8 cellular contexts compared by ENCODE assay signal in genomic region chr1:234065794-234066447, GRCh38.
DNase-seq lines count a peak whose midpoint lies in the region; ATAC-seq and TF ChIP-seq lines count a peak whose summit lies in the region.

No MANE protein-coding gene starts in this region.

- H3K9me3 ChIP-seq in HCT116 (ENCODE audit: control insufficient read depth in 1 of 2, insufficient read depth in 1 of 2, low read depth in 1 of 2, low read length in 2 of 2) = peaks cover 0 to 11% of the 10 kb centered on the region in 2 experiments; a peak in 2 of 4 replicates
- H3K9me3 ChIP-seq in right lobe of liver = no peaks in the 10 kb centered on the region

- H3K4me3 Mint-ChIP-seq in chondrocyte (ENCODE audit: unreplicated experiment) = no peak overlapping the region

- H3K4me1 ChIP-seq in HCT116 (ENCODE audit: control insufficient read depth in 1 of 2, insufficient read depth in 2 of 2, low read length in 2 of 2) (no peaks in the 10 kb centered on the region), right lobe of liver (no peaks in the 10 kb centered on the region)

- H3K36me3 ChIP-seq in HCT116 (ENCODE audit: control insufficient read depth in 1 of 2, insufficient read depth in 2 of 2, low read length in 2 of 2) (no peaks in the 10 kb centered on the region), right lobe of liver (no peaks in the 10 kb centered on the region)

- H3K9ac ChIP-seq in HCT116 (ENCODE audit: low read length) = no peak overlapping the region

- H3K4me3 ChIP-seq in HCT116 (replicated peaks in 1 of 2; ENCODE audit: low read depth in 1 of 2, low read length in 2 of 2) = no peak overlapping the region
- H3K4me3 ChIP-seq in right lobe of liver = no peak overlapping the region

- H3K27me3 Mint-ChIP-seq in chondrocyte (ENCODE audit: low read depth) = peaks cover 6% of the 10 kb centered on the region

- H3K36me3 Mint-ChIP-seq in chondrocyte (ENCODE audit: low read depth) = no peaks in the 10 kb centered on the region

- WGBS in right lobe of liver (ENCODE audit: insufficient coverage, low coverage, low lambda C conversion rate, missing lambda C conversion rate) = 19% methylated on average over 17 of the region's 17 CpGs

- H3K27me3 ChIP-seq in HCT116 (ENCODE audit: insufficient read depth, low read length) (no peaks in the 10 kb centered on the region), right lobe of liver (no peaks in the 10 kb centered on the region)

- H3K79me2 ChIP-seq in HCT116 (ENCODE audit: insufficient read depth, low read length) = peaks cover 11% of the 10 kb centered on the region

- H3K9me2 ChIP-seq in HCT116 (ENCODE audit: insufficient read depth) = no peaks in the 10 kb centered on the region

- TF ChIP-seq POLR2A in HCT116 (IDR thresholded peaks at IDR 0.05; ENCODE audit: borderline replicate concordance, extremely low read depth, insufficient read depth, insufficient read length) (no peak), right lobe of liver (IDR thresholded peaks at IDR 0.05) (no peak)

- H2AFZ ChIP-seq in HCT116 (ENCODE audit: low read depth, low read length, poor library complexity, severe bottlenecking) = no peak overlapping the region

- TF ChIP-seq CTCF in HCT116 (IDR thresholded peaks at IDR 0.05 in 2 of 3, conservative IDR thresholded peaks at IDR 0.05 in 1 of 3; ENCODE audit: borderline replicate concordance in 1 of 3, insufficient read depth in 1 of 3, low read depth in 2 of 3, low read length in 2 of 3) (peak; percentile 75 to 81 (median 76)), chondrocyte (IDR thresholded peaks at IDR 0.05) (peak; percentile 90), right lobe of liver (IDR thresholded peaks at IDR 0.05) (peak; percentile 59 to 90 (median 85))

- peak; percentile 61 for DNase-seq in DMS114 treated with DMSO at 0.1 percent for 48 hours (lab: John Stamatoyannopoulos, UW; ENCODE audit: unreplicated experiment)
- DNase-seq in HCT116 (ENCODE audit: low read depth, low spot score) = peak; percentile 58
- peak; percentile 50 for DNase-seq in NCI-H2227 (lab: John Stamatoyannopoulos, UW; ENCODE audit: unreplicated experiment)
- DNase-seq in activated CD4-positive, alpha-beta T cell treated with anti-CD3 and anti-CD28 coated beads for 24 hours (ENCODE audit: low read depth in 2 of 2) = peak; percentile 60 to 73
- DNase-seq in chondrocyte (ENCODE audit: low spot score) = no peak
- DNase-seq in right lobe of liver = peak; percentile 79 to 80 (median 79)
- DNase-seq in stimulated activated CD8-positive, alpha-beta memory T cell treated with anti-CD3 and anti-CD28 coated beads, Interleukin-15, amount 100 ng/mL, for 1 hour (ENCODE audit: low read depth) = peak; percentile 53

- CTCF ChIA-PET in HCT116 (lab: Charles Lee) = interaction anchor here (0.6 to 1.7 kb wide), 13 partner anchors 9 to 759 kb away, joined by 3 to 10 read pairs (median 4); no protein-coding TSS in a partner anchor

- peak; percentile 97 for ATAC-seq in HCT116
- peak; percentile 81 to 86 (median 86) for ATAC-seq in right lobe of liver
- no peak for ATAC-seq in GM18870 (IDR thresholded peaks at IDR 0.05; ENCODE audit: unreplicated experiment)

- H4K20me1 ChIP-seq in HCT116 (ENCODE audit: insufficient read depth) = no peaks in the 10 kb centered on the region

- no peak overlapping the region for H3K27ac Mint-ChIP-seq in chondrocyte (ENCODE audit: unreplicated experiment)

- H3K4me1 Mint-ChIP-seq in chondrocyte (ENCODE audit: low read depth) = peaks cover 2% of the 10 kb centered on the region

- TF ChIP-seq RAD21 in HCT116 (IDR thresholded peaks at IDR 0.05; ENCODE audit: low read depth) = peak; percentile 91

- POLR2A ChIA-PET in HCT116 (lab: Charles Lee) = no interaction called here

- no TSS peak for BruUV-seq in HCT116 (replicated peaks; lab: Mats Ljungman, UMichigan)

- intact Hi-C loops in HCT116 (cut with micrococcal nuclease) (loop anchor here (1.0 to 5.0 kb wide), 4 partner anchors 159 to 761 kb away; no protein-coding TSS in a partner anchor), right lobe of liver (cut with DNase I) (loop anchor here in 1 of 2 donors (10.0 kb wide), 1 partner anchor 671 kb away; no protein-coding TSS in a partner anchor)

- peaks cover 13% of the 10 kb centered on the region for H3K9me3 Mint-ChIP-seq in chondrocyte (ENCODE audit: low read depth)

- no peak overlapping the region for H3K4me2 ChIP-seq in HCT116 (ENCODE audit: low read length)

- no peak overlapping the region for H3K27ac ChIP-seq in HCT116 (ENCODE audit: low read depth, low read length)
- H3K27ac ChIP-seq in right lobe of liver = no peak overlapping the region

- RAD21 ChIA-PET in HCT116 (lab: Charles Lee; ENCODE audit: low non-redundant PET in 1 of 2, low total read pairs in 2 of 2, uncharacterized antibody in 2 of 2, unreplicated experiment in 2 of 2) = interaction anchor here in 1 of 2 experiments (0.9 kb wide), 1 partner anchor 626 kb away, joined by 4 read pairs; no protein-coding TSS in a partner anchor

TF ChIP-seq in HCT116, 20 proteins besides CTCF, POLR2A, EP300 and RAD21:
- TF ChIP-seq ZNF274 (IDR thresholded peaks at IDR 0.05; ENCODE audit: low read depth, low read length) (no peak), CEBPB (IDR thresholded peaks at IDR 0.05; ENCODE audit: low read depth) (no peak), YY1 (IDR thresholded peaks at IDR 0.05; ENCODE audit: extremely low read depth, insufficient replicate concordance, low read depth, low read length) (peak; percentile 24)
